In genomic region chr16:21710938-21711337, GRCh38 we compare ENCODE assay signal across 1 cellular context.
TF ChIP-seq lines count a peak whose summit lies in the region.

No MANE protein-coding gene starts in this region.

TF ChIP-seq in HepG2, 621 proteins besides CTCF, POLR2A, EP300 and RAD21:
- TF ChIP-seq SMC3 (IDR thresholded peaks at IDR 0.05; ENCODE audit: low read length), result 0 out of 2 replicates have a peak, but pooled peaks have one; percentile 27
- no peak for TF ChIP-seq ZNF224 (CRISPR knock-in tag; IDR thresholded peaks at IDR 0.05)
